Comparison of ENCODE assay signal across 13 cellular contexts in genomic region chr3:57142335-57142734, GRCh38. TPM values are rescaled to one million over a fixed set of nuclear protein-coding genes. Genes with fewer than 3 reads are reported as not detected.
"Had no signal": no experiment of that assay in that cellular context is flagged by ENCODE, and none has a peak within 500 bp of the region (broad histone marks: within the 10 kb centered on the region; RNA-seq: fewer than 3 reads in every experiment).

No MANE protein-coding gene starts in this region.

- H3K27ac ChIP-seq: esophagus squamous epithelium, thyroid gland, vagina had no signal

- H3K36me3 ChIP-seq: esophagus squamous epithelium, thyroid gland, vagina had no signal

- ATAC-seq: activated CD4-positive, alpha-beta T cell treated with anti-CD3 and anti-CD28 coated beads for 36 hours; activated CD8-positive, alpha-beta T cell treated with anti-CD3 and anti-CD28 coated beads for 36 hours had no signal

- H3K4me3 ChIP-seq: esophagus squamous epithelium, lung, thyroid gland, vagina had no signal

- DNase-seq: activated CD4-positive, alpha-beta T cell treated with anti-CD3 and anti-CD28 coated beads for 36 hours; activated CD8-positive, alpha-beta memory T cell treated with anti-CD3 and anti-CD28 coated beads, Interleukin-2, amount 50 U/mL, for 4 hours; activated CD8-positive, alpha-beta T cell treated with anti-CD3 and anti-CD28 coated beads for 36 hours; activated naive CD4-positive, alpha-beta T cell; aorta; esophagus squamous epithelium; foreskin fibroblast; small intestine; T-helper 9 cell; thyroid gland had no signal

- FAIRE-seq: bronchial epithelial cell, small intestine had no signal

- H3K9me3 ChIP-seq: esophagus squamous epithelium, thyroid gland, vagina had no signal

- H3K4me1 ChIP-seq: esophagus squamous epithelium, vagina had no signal

- H3K27me3 ChIP-seq: esophagus squamous epithelium, thyroid gland, vagina had no signal

RNA-seq across cellular contexts. Expression of gene IL17RD, which starts 22.8 kb away (rescaled TPM):
- total RNA-seq: activated CD8-positive, alpha-beta T cell treated with anti-CD3 and anti-CD28 coated beads for 36 hours had no signal

RNA-seq across cellular contexts. Expression of gene HESX1, which starts 57.4 kb away (rescaled TPM):
- total RNA-seq: vagina had no signal
